Comparison of ENCODE assay signal across 17 cellular contexts in genomic region chr6:150684715-150685459, GRCh38.
DNase-seq lines count a peak whose midpoint lies in the region; ATAC-seq, FAIRE-seq and TF ChIP-seq lines count a peak whose summit lies in the region.
"Had no signal": no experiment of that assay in that cellular context is flagged by ENCODE, and none has a peak within 500 bp of the region (broad histone marks: within the 10 kb centered on the region; RNA-seq: fewer than 3 reads in every experiment).

No MANE protein-coding gene starts in this region.

- no peak overlapping the region for H3K4ac ChIP-seq in IMR-90 (ENCODE audit: low read depth, low read length)

- no peak overlapping the region for H3K56ac ChIP-seq in IMR-90 (ENCODE audit: extremely low read depth, insufficient read depth, low read length)

- in situ Hi-C loops in IMR-90 (cut with MboI; ENCODE audit: low sequenced_read_pairs) (no loop called here), ACHN (cut with HindIII; ENCODE audit: low pct_ligation_motif_present, low pct_unique_long_range_greater_than_20kb, low sequenced_read_pairs) (no loop called here)

- H4K5ac ChIP-seq in IMR-90 (ENCODE audit: low read depth, low read length) = no peak overlapping the region

- H4K91ac ChIP-seq in IMR-90 (ENCODE audit: insufficient read depth, low read depth, low read length) = no peak overlapping the region

- no peak overlapping the region for H2AK9ac ChIP-seq in IMR-90 (replicated peaks; ENCODE audit: low read depth, low read length, poor library complexity)

- no peak overlapping the region for H3K18ac ChIP-seq in IMR-90 (ENCODE audit: low read depth, low read length)

- H3K23ac ChIP-seq in IMR-90 (ENCODE audit: low read depth, low read length) = no peak overlapping the region

- CTCF ChIA-PET in IMR-90 (lab: Yijun Ruan, JAX) = interaction anchor here (1.5 kb wide), 1 partner anchor 12 kb away, joined by 3 read pairs; no protein-coding TSS in a partner anchor

- H4K8ac ChIP-seq in IMR-90 (ENCODE audit: low read depth in 2 of 2, low read length in 2 of 2) = no peak overlapping the region

- TF ChIP-seq POLR2A in IMR-90 (IDR thresholded peaks at IDR 0.05; ENCODE audit: low read depth, low read length) (no peak), body of pancreas (IDR thresholded peaks at IDR 0.05) (no peak), spleen (IDR thresholded peaks at IDR 0.05) (no peak)

- no peak overlapping the region for H3K14ac ChIP-seq in IMR-90 (replicated peaks; ENCODE audit: low read depth, low read length)

- H3K27ac ChIP-seq in IMR-90 (ENCODE audit: insufficient read depth, low read length) (no peak overlapping the region), body of pancreas (peak overlapping the region in 1 of 4 donors; percentile 34), right cardiac atrium (ENCODE audit: low read length) (peak overlapping the region; percentile 94), spleen (peak overlapping the region; percentile 55 to 91 (median 82))
- H3K27ac ChIP-seq: brain microvascular endothelial cell had no signal

- TF ChIP-seq CTCF in IMR-90 (conservative IDR thresholded peaks at IDR 0.05; ENCODE audit: low read depth, low read length) (no peak), body of pancreas (IDR thresholded peaks at IDR 0.05) (no peak), spleen (IDR thresholded peaks at IDR 0.05 in 8 of 11, conservative IDR thresholded peaks at IDR 0.05 in 3 of 11) (no peak)

- no TSS peak for BruUV-seq in IMR-90 (replicated peaks; lab: Mats Ljungman, UMichigan)

- no peak overlapping the region for H3K4me2 ChIP-seq in IMR-90 (ENCODE audit: low read depth, low read length)

- no peak overlapping the region for H2BK15ac ChIP-seq in IMR-90 (ENCODE audit: low read depth, low read length)

- FAIRE-seq in RCC 7860 (lab: Jason Lieb, UNC) = no peak

- dilution Hi-C loops in IMR-90 (cut with HindIII; ENCODE audit: low sequenced_read_pairs, unreplicated experiment) = no loop called here

- H2AFZ ChIP-seq in IMR-90 (replicated peaks; ENCODE audit: low read length, poor library complexity) = peak overlapping the region; percentile 51

- no peak for DNase-seq in IMR-90
- no peak for DNase-seq in body of pancreas
- DNase-seq in right cardiac atrium = peak in 1 of 3 donors; percentile 40
- DNase-seq in spleen = peak; percentile 80
- no peak for DNase-seq in RCC 7860 (ENCODE audit: low spot score)
- no peak for DNase-seq in NCI-H82 treated with DMSO at 0.1 percent for 48 hours (lab: John Stamatoyannopoulos, UW; ENCODE audit: unreplicated experiment)
- DNase-seq in ACHN = no peak
- DNase-seq: activated CD4-positive, alpha-beta T cell treated with anti-CD3 and anti-CD28 coated beads for 36 hours; activated CD8-positive, alpha-beta memory T cell treated with anti-CD3 and anti-CD28 coated beads, Interleukin-2, amount 50 U/mL, for 48 hours; activated naive CD4-positive, alpha-beta T cell treated with Interleukin-2 at 50 U/mL for 16 hours; brain microvascular endothelial cell; foreskin melanocyte; immature natural killer cell; NCI-H187 treated with DMSO at 0.1 percent for 48 hours; NCI-H510A treated with DMSO at 0.1 percent for 48 hours; RPMI8226 had no signal

- POLR2A ChIA-PET in IMR-90 (lab: Charles Lee; ENCODE audit: unreplicated experiment) = no interaction called here

- intact Hi-C loops in IMR-90 (cut with micrococcal nuclease) (no loop called here), body of pancreas (cut with DNase I) (no loop called here), right cardiac atrium (cut with DNase I) (no loop called here), spleen (cut with DNase I; ENCODE audit: low total_unique reads) (no loop called here)

- H2BK120ac ChIP-seq in IMR-90 (ENCODE audit: low read depth, low read length) = no peak overlapping the region

- no peak overlapping the region for H2BK20ac ChIP-seq in IMR-90 (ENCODE audit: low read depth, low read length)

- no peak for ATAC-seq in IMR-90 (ENCODE audit: low read depth)
- ATAC-seq in body of pancreas = peak; percentile 39
- peak in 1 of 2 donors; percentile 55 for ATAC-seq in right cardiac atrium
- ATAC-seq in GM18858 (IDR thresholded peaks at IDR 0.05; ENCODE audit: unreplicated experiment) = no peak

- H3K9me1 ChIP-seq in IMR-90 (ENCODE audit: insufficient read depth, low read length) = no peaks in the 10 kb centered on the region

- no peak overlapping the region for H2AK5ac ChIP-seq in IMR-90 (ENCODE audit: low read depth, low read length)

- no peaks in the 10 kb centered on the region for H3K9me3 ChIP-seq in IMR-90 (ENCODE audit: control insufficient read depth, insufficient read depth, low read length)
- no peaks in the 10 kb centered on the region for H3K9me3 ChIP-seq in body of pancreas
- H3K9me3 ChIP-seq in right cardiac atrium (ENCODE audit: control insufficient read depth, low read length) = no peaks in the 10 kb centered on the region
- no peaks in the 10 kb centered on the region for H3K9me3 ChIP-seq in spleen

- no peak for TF ChIP-seq RAD21 in IMR-90 (IDR thresholded peaks at IDR 0.05; ENCODE audit: low read length)

- H2BK5ac ChIP-seq in IMR-90 (ENCODE audit: low read depth, low read length, poor library complexity, severe bottlenecking) = no peak overlapping the region

- no peak overlapping the region for H3K9ac ChIP-seq in IMR-90 (ENCODE audit: low read depth, low read length)

- H3K79me1 ChIP-seq in IMR-90 (ENCODE audit: low read depth in 1 of 2, low read length in 2 of 2) = no peaks in the 10 kb centered on the region

- H3K4me3 ChIP-seq in IMR-90 (ENCODE audit: insufficient read depth, low read depth, low read length) = no peak overlapping the region
- H3K4me3 ChIP-seq in body of pancreas = no peak overlapping the region
- no peak overlapping the region for H3K4me3 ChIP-seq in right cardiac atrium (ENCODE audit: low read length)
- peak overlapping the region; percentile 24 to 65 (median 36) for H3K4me3 ChIP-seq in spleen

- H3K36me3 ChIP-seq in IMR-90 (ENCODE audit: control insufficient read depth, insufficient read depth, low read length) (no peaks in the 10 kb centered on the region), body of pancreas (replicated peaks in 1 of 2; ENCODE audit: insufficient read depth in 1 of 2, low read depth in 2 of 2) (no peaks in the 10 kb centered on the region), spleen (no peaks in the 10 kb centered on the region)
- H3K36me3 ChIP-seq: brain microvascular endothelial cell had no signal

- no peaks in the 10 kb centered on the region for H3K4me1 ChIP-seq in IMR-90 (ENCODE audit: control insufficient read depth, insufficient read depth, low read length)
- peaks cover 8% of the 10 kb centered on the region for H3K4me1 ChIP-seq in body of pancreas
- no peaks in the 10 kb centered on the region for H3K4me1 ChIP-seq in right cardiac atrium (ENCODE audit: control insufficient read depth, insufficient read depth, low read length)
- peaks cover 20 to 99% (median 72%) of the 10 kb centered on the region in 6 donors for H3K4me1 ChIP-seq in spleen

- no peaks in the 10 kb centered on the region for H4K20me1 ChIP-seq in IMR-90 (ENCODE audit: insufficient read depth, low read length)

- no peaks in the 10 kb centered on the region; the same call in 1 of the 2 replicates for H3K27me3 ChIP-seq in IMR-90 (ENCODE audit: control insufficient read depth, insufficient read depth, low read length)
- no peaks in the 10 kb centered on the region for H3K27me3 ChIP-seq in body of pancreas
- no peaks in the 10 kb centered on the region for H3K27me3 ChIP-seq in right cardiac atrium (ENCODE audit: control insufficient read depth, insufficient read depth)
- no peaks in the 10 kb centered on the region for H3K27me3 ChIP-seq in spleen (replicated peaks in 1 of 7)
- H3K27me3 ChIP-seq: brain microvascular endothelial cell had no signal

- WGBS in IMR-90 (ENCODE audit: extremely low coverage in 2 of 2, insufficient read length in 1 of 2), 2 experiments = 51% methylated on average over 2 of the region's 13 CpGs; no CpG with 5 or more reads in 1 of the 2 experiments
- 84 to 87% methylated on average over 13 of the region's 13 CpGs for WGBS in body of pancreas, 2 donors
- WGBS in right cardiac atrium = 72% methylated on average over 13 of the region's 13 CpGs
- WGBS in spleen, 5 donors = 37 to 47% (median 38%) methylated on average over 13 of the region's 13 CpGs

TF ChIP-seq in IMR-90, 13 proteins besides CTCF, POLR2A, EP300 and RAD21:
- TF ChIP-seq USF2 (IDR thresholded peaks at IDR 0.05; ENCODE audit: low read depth, low read length) (no peak), RCOR1 (IDR thresholded peaks at IDR 0.05; ENCODE audit: insufficient replicate concordance, low read length) (no peak), CEBPB (IDR thresholded peaks at IDR 0.05; ENCODE audit: low read depth, low read length) (no peak)

Comparison
In these comparisons a context has a peak if more than half of its experiments do, and no peak if none do; other contexts are left out.
1. H3K4me3 ChIP-seq: peak in spleen (8 of 8); none in IMR-90 (single experiment), body of pancreas (0 of 2) and right cardiac atrium (single experiment).